Comparison of ENCODE assay signal across 29 cellular contexts in the genomic region with DNA sequence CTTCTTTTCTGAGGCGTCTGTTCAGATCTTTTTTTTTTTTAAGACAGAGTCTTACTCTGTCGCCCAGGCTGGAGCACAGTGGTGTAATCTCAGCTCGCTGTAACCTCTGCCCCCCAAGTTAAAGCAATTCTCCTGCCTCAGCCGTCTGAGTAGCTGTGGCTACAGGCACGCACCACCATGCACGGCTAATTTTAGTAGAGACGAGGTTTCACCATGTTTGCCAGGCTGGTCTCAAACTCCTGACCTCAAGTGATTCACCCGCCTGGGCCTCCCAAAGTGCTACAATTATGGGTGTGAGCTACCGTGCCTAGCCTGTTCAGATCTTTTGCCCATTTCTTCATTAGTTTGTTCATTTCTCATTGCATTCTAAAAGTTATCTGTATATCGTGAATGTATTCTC. TPM values are rescaled to one million over a fixed set of nuclear protein-coding genes. Genes with fewer than 3 reads are reported as not detected.
"Had no signal": no experiment of that assay in that cellular context is flagged by ENCODE, and none has a peak within 500 bp of the region (broad histone marks: within the 10 kb centered on the region; RNA-seq: fewer than 3 reads in every experiment).

No MANE protein-coding gene starts in this region.

- H3K4me1 Mint-ChIP-seq: stimulated activated memory B cell treated with anti-CD40 and anti-IgM and Interleukin-4, amounts not matched to agents 10 μg/mL and 1 μg/mL and 100 μg/mL, for 72 hours; stimulated activated naive CD8-positive, alpha-beta T cell treated with anti-CD3 and anti-CD28 coated beads, Interleukin-15, amount 100 ng/mL, for 72 hours had no signal

- H3K4me3 Mint-ChIP-seq: stimulated activated effector memory CD8-positive, alpha-beta T cell treated with anti-CD3 and anti-CD28 coated beads, Interleukin-12 subunit alpha, Interleukin-12 subunit beta, amount 100 ng/mL, for 72 hours; stimulated activated memory B cell treated with anti-CD40 and anti-IgM and Interleukin-4, amounts not matched to agents 10 μg/mL and 1 μg/mL and 100 μg/mL, for 72 hours; stimulated activated naive B cell treated with anti-CD40 and anti-IgM and Interleukin-4, amounts not matched to agents 10 μg/mL and 1 μg/mL and 100 μg/mL, for 72 hours; stimulated activated naive CD8-positive, alpha-beta T cell treated with anti-CD3 and anti-CD28 coated beads, Interleukin-15, amount 100 ng/mL, for 72 hours; stimulated activated naive CD8-positive, alpha-beta T cell treated with anti-CD3 and anti-CD28 coated beads, Interleukin-15, Interleukin-2, amounts not matched to agents 100 ng/mL and 50 ng/mL, for 24 hours; type B pancreatic cell had no signal

- H3K27ac ChIP-seq: stomach, suprapubic skin, testis, thoracic aorta, thyroid gland, tibial artery, tibial nerve, transverse colon, upper lobe of left lung, upper lobe of right lung, uterus, vagina had no signal

- ATAC-seq: stimulated activated effector memory CD8-positive, alpha-beta T cell treated with anti-CD3 and anti-CD28 coated beads, Interleukin-12 subunit alpha, Interleukin-12 subunit beta, amount 100 ng/mL, for 72 hours; stimulated activated memory B cell treated with anti-CD40 and anti-IgM and Interleukin-4, amounts not matched to agents 10 μg/mL and 1 μg/mL and 100 μg/mL, for 72 hours; stimulated activated naive B cell treated with anti-CD40 and anti-IgM and Interleukin-4, amounts not matched to agents 10 μg/mL and 1 μg/mL and 100 μg/mL, for 72 hours; stimulated activated naive CD8-positive, alpha-beta T cell treated with anti-CD3 and anti-CD28 coated beads, Interleukin-15, amount 100 ng/mL, for 72 hours; stimulated activated naive CD8-positive, alpha-beta T cell treated with anti-CD3 and anti-CD28 coated beads, Interleukin-15, Interleukin-2, amounts not matched to agents 100 U/mL and 50 U/mL, for 24 hours; upper lobe of right lung had no signal

- H3K36me3 ChIP-seq: stomach, suprapubic skin, thoracic aorta, thyroid gland, tibial artery, tibial nerve, transverse colon, upper lobe of left lung, upper lobe of right lung, uterus, vagina had no signal

- H3K27me3 ChIP-seq: stomach, suprapubic skin, testis, thyroid gland, tibial artery, tibial nerve, transverse colon, upper lobe of left lung, upper lobe of right lung, uterus, vagina had no signal

- H3K4me1 ChIP-seq: stomach, suprapubic skin, testis, thyroid gland, tibial artery, tibial nerve, transverse colon, upper lobe of left lung, upper lobe of right lung, uterus, vagina had no signal

- H3K9me3 Mint-ChIP-seq: stimulated activated effector memory CD8-positive, alpha-beta T cell treated with anti-CD3 and anti-CD28 coated beads, Interleukin-12 subunit alpha, Interleukin-12 subunit beta, amount 100 ng/mL, for 72 hours; stimulated activated naive B cell treated with anti-CD40 and anti-IgM and Interleukin-4, amounts not matched to agents 10 μg/mL and 1 μg/mL and 100 μg/mL, for 72 hours; stimulated activated naive CD8-positive, alpha-beta T cell treated with anti-CD3 and anti-CD28 coated beads, Interleukin-15, amount 100 ng/mL, for 72 hours; stimulated activated naive CD8-positive, alpha-beta T cell treated with anti-CD3 and anti-CD28 coated beads, Interleukin-15, Interleukin-2, amounts not matched to agents 100 ng/mL and 50 ng/mL, for 24 hours; type B pancreatic cell had no signal

- DNase-seq: stimulated activated CD4-positive, alpha-beta T cell treated with anti-CD3 and anti-CD28 coated beads, Interleukin-2, amount 100 ng/mL, for 48 hours; stimulated activated CD4-positive, alpha-beta T cell treated with anti-CD3 and anti-CD28 coated beads, Interleukin-4, amount 100 ng/mL, for 1 hour; stimulated activated CD4-positive, alpha-beta T cell treated with anti-CD3 and anti-CD28 coated beads, Interleukin-4, amount 100 ng/mL, for 24 hours; stimulated activated CD4-positive, alpha-beta T cell treated with anti-CD3 and anti-CD28 coated beads, Interleukin-4, amount 100 ng/mL, for 4 hours; stimulated activated CD8-positive, alpha-beta memory T cell treated with anti-CD3 and anti-CD28 coated beads, Interleukin-4, amount 100 ng/mL, for 48 hours; stimulated activated naive B cell treated with anti-CD40 and anti-IgM and Interleukin-4, amounts not matched to agents 10 μg/mL and 1 μg/mL and 100 μg/mL, for 72 hours; stimulated activated naive CD4-positive, alpha-beta T cell; stimulated activated naive CD4-positive, alpha-beta T cell treated with Interleukin-2 at 50 U/mL for 16 hours; stimulated activated naive CD8-positive, alpha-beta T cell treated with anti-CD3 and anti-CD28 coated beads, Interleukin-15, amount 100 ng/mL, for 72 hours; stimulated activated naive CD8-positive, alpha-beta T cell treated with anti-CD3 and anti-CD28 coated beads, Interleukin-15, Interleukin-2, amounts not matched to agents 100 U/mL and 50 U/mL, for 24 hours; stomach; substantia nigra; testis; thyroid gland; tibial artery; transverse colon; trophoblast cell; upper lobe of left lung; upper lobe of right lung; uterus had no signal

- H3K4me3 ChIP-seq: stomach, suprapubic skin, testis, thoracic aorta, thyroid gland, tibial artery, tibial nerve, transverse colon, upper lobe of left lung, upper lobe of right lung, uterus, vagina had no signal

- H3K27ac Mint-ChIP-seq: stimulated activated effector memory CD8-positive, alpha-beta T cell treated with anti-CD3 and anti-CD28 coated beads, Interleukin-12 subunit alpha, Interleukin-12 subunit beta, amount 100 ng/mL, for 72 hours; stimulated activated memory B cell treated with anti-CD40 and anti-IgM and Interleukin-4, amounts not matched to agents 10 μg/mL and 1 μg/mL and 100 μg/mL, for 72 hours; stimulated activated naive B cell treated with anti-CD40 and anti-IgM and Interleukin-4, amounts not matched to agents 10 μg/mL and 1 μg/mL and 100 μg/mL, for 72 hours; stimulated activated naive CD8-positive, alpha-beta T cell treated with anti-CD3 and anti-CD28 coated beads, Interleukin-15, Interleukin-2, amounts not matched to agents 100 ng/mL and 50 ng/mL, for 24 hours; type B pancreatic cell had no signal

- H3K27me3 Mint-ChIP-seq: stimulated activated memory B cell treated with anti-CD40 and anti-IgM and Interleukin-4, amounts not matched to agents 10 μg/mL and 1 μg/mL and 100 μg/mL, for 72 hours had no signal

- H3K9me3 ChIP-seq: testis, thoracic aorta, thyroid gland, tibial nerve, transverse colon, upper lobe of left lung, upper lobe of right lung, uterus, vagina had no signal

- H3K36me3 Mint-ChIP-seq: stimulated activated effector memory CD8-positive, alpha-beta T cell treated with anti-CD3 and anti-CD28 coated beads, Interleukin-12 subunit alpha, Interleukin-12 subunit beta, amount 100 ng/mL, for 72 hours; stimulated activated memory B cell treated with anti-CD40 and anti-IgM and Interleukin-4, amounts not matched to agents 10 μg/mL and 1 μg/mL and 100 μg/mL, for 72 hours; stimulated activated naive B cell treated with anti-CD40 and anti-IgM and Interleukin-4, amounts not matched to agents 10 μg/mL and 1 μg/mL and 100 μg/mL, for 72 hours; type B pancreatic cell had no signal

RNA-seq across cellular contexts. Expression of a gene that starts 55.1 kb away (rescaled TPM):
- total RNA-seq: stomach, tibial nerve, upper lobe of left lung, upper lobe of right lung, vagina had no signal
- polyA plus RNA-seq: stomach, thymus had no signal
